22 cellular contexts compared by ENCODE assay signal in the genomic region with DNA sequence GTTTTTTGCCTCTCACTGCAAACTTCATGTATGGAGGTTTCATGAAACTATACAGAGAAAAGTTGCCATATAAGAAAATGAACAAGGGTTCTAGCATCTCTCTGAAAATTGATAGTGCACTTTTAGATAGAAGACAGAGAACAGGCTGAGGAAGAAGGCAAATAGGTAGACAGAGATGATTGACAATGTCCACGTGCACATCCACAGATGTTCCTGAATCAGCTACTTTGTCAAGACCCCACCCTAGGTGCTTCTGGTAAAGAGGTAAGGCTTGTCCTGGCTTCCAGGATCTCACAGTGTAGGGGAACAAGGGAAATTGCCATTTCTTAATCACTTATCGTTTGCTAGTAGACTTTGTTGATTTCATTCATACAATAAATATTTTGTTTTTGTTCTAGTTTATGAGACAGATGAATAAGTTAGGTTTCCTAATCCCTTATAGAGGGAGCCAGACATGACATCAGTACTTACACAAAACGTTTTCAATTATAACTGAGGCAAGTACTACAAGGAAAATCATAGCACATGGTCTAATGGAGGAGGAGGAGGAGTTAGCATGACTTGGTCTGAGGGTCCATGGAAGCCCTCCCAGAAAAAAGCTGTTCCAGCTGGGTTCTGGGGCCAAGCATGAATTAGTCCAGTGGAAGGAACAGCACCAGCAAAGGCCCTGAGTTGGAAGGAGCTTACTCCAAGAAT.
A peak's percentile ranks its signal among the peaks of the same experiment; 100 is the strongest.
DNase-seq lines count a peak whose midpoint lies in the region; ATAC-seq and TF ChIP-seq lines count a peak whose summit lies in the region.
"Had no signal": no experiment of that assay in that cellular context is flagged by ENCODE, and none has a peak within 500 bp of the region (broad histone marks: within the 10 kb centered on the region; RNA-seq: fewer than 3 reads in every experiment).

No MANE protein-coding gene starts in this region.

- no peak for TF ChIP-seq RAD21 in SK-N-SH (IDR thresholded peaks at IDR 0.05; ENCODE audit: low read length)

- H3K27me3 ChIP-seq in SK-N-SH (ENCODE audit: insufficient read depth) (no peaks in the 10 kb centered on the region), neuronal stem cell (ENCODE audit: control insufficient read depth in 3 of 3, insufficient read depth in 3 of 3, low read depth in 1 of 3, low read length in 3 of 3) (no peaks in the 10 kb centered on the region)
- H3K27me3 ChIP-seq: BE2C, hepatocyte, neutrophil, uterus had no signal

- H3K4me3 ChIP-seq in SK-N-SH (ENCODE audit: low read depth in 2 of 2, low read length in 1 of 2) = no peak overlapping the region
- H3K4me3 ChIP-seq in neuronal stem cell (ENCODE audit: low read length in 2 of 2) = no peak overlapping the region
- H3K4me3 ChIP-seq: coronary artery, hepatocyte, mucosa of descending colon, uterus had no signal

- H2BK15ac ChIP-seq in neuronal stem cell (ENCODE audit: low read length) = no peak overlapping the region

- H3K79me1 ChIP-seq in neuronal stem cell (ENCODE audit: low read depth, low read length) = no peaks in the 10 kb centered on the region

- peaks cover 13% of the 10 kb centered on the region for H3F3A ChIP-seq in SK-N-SH (replicated peaks; ENCODE audit: insufficient read depth)

- WGBS in SK-N-SH (ENCODE audit: low lambda C conversion rate) = 92% methylated on average over 3 of the region's 3 CpGs
- WGBS in neuronal stem cell (ENCODE audit: extremely low coverage in 2 of 2, insufficient read length in 2 of 2, insufficient replicate concordance in 1 of 2), 2 donors = no CpG with 5 or more reads among the region's 3 CpGs

- H3K4me3 Mint-ChIP-seq in HFFc6 = peak overlapping the region; percentile 82; the same call in 1 of the 2 replicates
- no peak overlapping the region for H3K4me3 Mint-ChIP-seq in activated T-helper 2 cell treated with anti-CD3 and anti-CD28 coated beads, Interferon-gamma antibody, Interleukin-2, Interleukin-4, amounts not matched to agents 10 μg/mL and 5 μg/mL and 100 μg/mL, durations not matched to agents 14 hours and 24 hours and 36 hours (ENCODE audit: low read depth)
- H3K4me3 Mint-ChIP-seq: activated naive CD8-positive, alpha-beta T cell treated with anti-CD3 and anti-CD28 coated beads for 36 hours; activated T-cell treated with anti-CD3 and anti-CD28 coated beads, Interleukin-2, amount 50 U/mL, for 4 hours had no signal

- H2AFZ ChIP-seq in SK-N-SH (ENCODE audit: low read depth) = no peak overlapping the region
- no peak overlapping the region for H2AFZ ChIP-seq in neuronal stem cell (ENCODE audit: low read length)
- H2AFZ ChIP-seq: hepatocyte had no signal

- H3K27ac Mint-ChIP-seq in HFFc6 = peak overlapping the region; percentile 83
- H3K27ac Mint-ChIP-seq in activated T-helper 2 cell treated with anti-CD3 and anti-CD28 coated beads, Interferon-gamma antibody, Interleukin-2, Interleukin-4, amounts not matched to agents 10 μg/mL and 5 μg/mL and 100 μg/mL, durations not matched to agents 14 hours and 24 hours and 36 hours = peak overlapping the region; percentile 83
- H3K27ac Mint-ChIP-seq: activated naive CD8-positive, alpha-beta T cell treated with anti-CD3 and anti-CD28 coated beads for 36 hours had no signal

- H3K18ac ChIP-seq in neuronal stem cell (ENCODE audit: low read length) = no peak overlapping the region

- no peaks in the 10 kb centered on the region; the same call in 1 of the 2 replicates for H3K27me3 Mint-ChIP-seq in HFFc6 (ENCODE audit: insufficient read depth)
- H3K27me3 Mint-ChIP-seq in activated T-helper 2 cell treated with anti-CD3 and anti-CD28 coated beads, Interferon-gamma antibody, Interleukin-2, Interleukin-4, amounts not matched to agents 10 μg/mL and 5 μg/mL and 100 μg/mL, durations not matched to agents 14 hours and 24 hours and 36 hours (ENCODE audit: low read depth) = no peaks in the 10 kb centered on the region

- no peak overlapping the region for H2BK12ac ChIP-seq in neuronal stem cell (ENCODE audit: low read length)

- H3K9me3 ChIP-seq in SK-N-SH (no peaks in the 10 kb centered on the region), neuronal stem cell (replicated peaks in 1 of 2; ENCODE audit: control insufficient read depth in 2 of 2, insufficient read depth in 1 of 2, low read depth in 1 of 2, low read length in 2 of 2) (no peaks in the 10 kb centered on the region)
- H3K9me3 ChIP-seq: BE2C, mucosa of descending colon, neutrophil, uterus had no signal

- CTCF ChIA-PET in SK-N-SH (lab: Yijun Ruan, JAX) = interaction anchor here (1.3 kb wide), 1 partner anchor 39 kb away, joined by 3 read pairs; no protein-coding TSS in a partner anchor

- no peaks in the 10 kb centered on the region for H3K9me3 Mint-ChIP-seq in HFFc6
- peaks cover 16% of the 10 kb centered on the region for H3K9me3 Mint-ChIP-seq in activated T-helper 2 cell treated with anti-CD3 and anti-CD28 coated beads, Interferon-gamma antibody, Interleukin-2, Interleukin-4, amounts not matched to agents 10 μg/mL and 5 μg/mL and 100 μg/mL, durations not matched to agents 14 hours and 24 hours and 36 hours
- H3K9me3 Mint-ChIP-seq: activated naive CD8-positive, alpha-beta T cell treated with anti-CD3 and anti-CD28 coated beads for 36 hours; activated T-cell treated with anti-CD3 and anti-CD28 coated beads, Interleukin-2, amount 50 U/mL, for 4 hours had no signal

- H2BK120ac ChIP-seq in neuronal stem cell (ENCODE audit: low read depth, low read length) = no peak overlapping the region

- H3K4me1 ChIP-seq in SK-N-SH (ENCODE audit: control insufficient read depth in 1 of 2, insufficient read depth in 2 of 2, low read depth in 1 of 2, low read length in 1 of 2) = peaks cover 4 to 18% of the 10 kb centered on the region in 2 experiments
- H3K4me1 ChIP-seq in neuronal stem cell (ENCODE audit: control insufficient read depth in 2 of 2, insufficient read depth in 1 of 2, low read depth in 1 of 2, low read length in 2 of 2) = no peaks in the 10 kb centered on the region
- H3K4me1 ChIP-seq: BE2C, uterus had no signal

- no peaks in the 10 kb centered on the region for H4K20me1 ChIP-seq in SK-N-SH (ENCODE audit: insufficient read depth)

- H3K79me2 ChIP-seq in SK-N-SH (ENCODE audit: insufficient read depth) = no peaks in the 10 kb centered on the region
- H3K79me2 ChIP-seq: hepatocyte had no signal

- DNase-seq in SK-N-SH = no peak
- DNase-seq in HFFc6 = no peak
- no peak for DNase-seq in activated T-helper 2 cell treated with anti-CD3 and anti-CD28 coated beads, Interferon-gamma antibody, Interleukin-2, Interleukin-4, amounts not matched to agents 10 μg/mL and 5 μg/mL and 100 μg/mL, durations not matched to agents 14 hours and 24 hours and 36 hours (ENCODE audit: low spot score)
- DNase-seq in iris pigment epithelial cell (ENCODE audit: low read depth) = peak; percentile 40
- DNase-seq in neuronal stem cell (ENCODE audit: low spot score) = no peak
- DNase-seq: activated T-cell treated with anti-CD3 and anti-CD28 coated beads, Interleukin-2, amount 50 U/mL, for 4 hours; BE2C; MM.1S; mucosa of descending colon; NCI-H1436 treated with DMSO at 0.1 percent for 48 hours; NCI-H2171; NCI-H69; uterus had no signal

- no peak overlapping the region for H2AK5ac ChIP-seq in neuronal stem cell (ENCODE audit: low read depth, low read length)

- intact Hi-C loops in activated T-helper 2 cell treated with anti-CD3 and anti-CD28 coated beads, Interferon-gamma antibody, Interleukin-2, Interleukin-4, amounts not matched to agents 10 μg/mL and 5 μg/mL and 100 μg/mL, durations not matched to agents 14 hours and 24 hours and 36 hours (cut with micrococcal nuclease) = loop anchor here (2.0 to 10.0 kb wide), 8 partner anchors 27 to 849 kb away; no protein-coding TSS in a partner anchor

- H3K23ac ChIP-seq in neuronal stem cell (ENCODE audit: low read depth, low read length, poor library complexity) = no peak overlapping the region

- H3K4me1 Mint-ChIP-seq in HFFc6 (ENCODE audit: low read depth) = peaks cover 76% of the 10 kb centered on the region
- H3K4me1 Mint-ChIP-seq in activated T-helper 2 cell treated with anti-CD3 and anti-CD28 coated beads, Interferon-gamma antibody, Interleukin-2, Interleukin-4, amounts not matched to agents 10 μg/mL and 5 μg/mL and 100 μg/mL, durations not matched to agents 14 hours and 24 hours and 36 hours (ENCODE audit: low read depth) = peaks cover 65% of the 10 kb centered on the region

- no peak overlapping the region for H3K4ac ChIP-seq in neuronal stem cell (ENCODE audit: low read length)

- H2BK5ac ChIP-seq in neuronal stem cell (ENCODE audit: low read length) = no peak overlapping the region

- TF ChIP-seq CTCF in SK-N-SH (IDR thresholded peaks at IDR 0.05) (no peak), HFFc6 (IDR thresholded peaks at IDR 0.05) (no peak)

- no peaks in the 10 kb centered on the region for H3K9me2 ChIP-seq in SK-N-SH

- no peak overlapping the region for H4K8ac ChIP-seq in neuronal stem cell (ENCODE audit: low read depth, low read length)

- H3K36me3 ChIP-seq in SK-N-SH (replicated peaks in 1 of 2; ENCODE audit: control insufficient read depth in 1 of 2, insufficient read depth in 2 of 2, low read length in 1 of 2) (no peaks in the 10 kb centered on the region), neuronal stem cell (replicated peaks in 1 of 2; ENCODE audit: control insufficient read depth in 2 of 2, insufficient read depth in 2 of 2, low read length in 2 of 2) (no peaks in the 10 kb centered on the region)
- H3K36me3 ChIP-seq: BE2C, neutrophil, uterus had no signal

- POLR2A ChIA-PET in SK-N-SH (lab: Yijun Ruan, JAX) = no interaction called here

- ATAC-seq in SK-N-SH treated with all-trans-retinoic acid at 6 μM for 48 hours = no peak
- ATAC-seq in GM21619 (IDR thresholded peaks at IDR 0.05; ENCODE audit: unreplicated experiment) = no peak
- no peak for ATAC-seq in GM18505 (IDR thresholded peaks at IDR 0.05; ENCODE audit: unreplicated experiment)
- ATAC-seq: mucosa of descending colon, Right ventricle myocardium inferior had no signal

- TF ChIP-seq POLR2A in GM18505 (IDR thresholded peaks at IDR 0.05; ENCODE audit: borderline replicate concordance, extremely low read depth, insufficient read depth, insufficient read length) = no peak

- no peak overlapping the region for H4K91ac ChIP-seq in neuronal stem cell (ENCODE audit: low read depth, low read length, poor library complexity)

- H3K36me3 Mint-ChIP-seq in HFFc6 (ENCODE audit: low read depth) = peaks cover 4% of the 10 kb centered on the region; the same call in 1 of the 2 replicates
- H3K36me3 Mint-ChIP-seq in activated T-helper 2 cell treated with anti-CD3 and anti-CD28 coated beads, Interferon-gamma antibody, Interleukin-2, Interleukin-4, amounts not matched to agents 10 μg/mL and 5 μg/mL and 100 μg/mL, durations not matched to agents 14 hours and 24 hours and 36 hours (ENCODE audit: low read depth) = peaks cover 12% of the 10 kb centered on the region
- H3K36me3 Mint-ChIP-seq: activated naive CD8-positive, alpha-beta T cell treated with anti-CD3 and anti-CD28 coated beads for 36 hours had no signal

- peak overlapping the region; percentile 65; the same call in 1 of the 2 replicates for H3K4me2 ChIP-seq in SK-N-SH
- no peak overlapping the region for H3K4me2 ChIP-seq in neuronal stem cell (ENCODE audit: insufficient read depth, low read length, poor library complexity, severe bottlenecking)
- H3K4me2 ChIP-seq: hepatocyte had no signal

- peak overlapping the region in 1 of 2 experiments; percentile 70; a peak in 1 of 4 replicates for H3K27ac ChIP-seq in SK-N-SH (ENCODE audit: low read depth in 2 of 2, low read length in 1 of 2)
- H3K27ac ChIP-seq in neuronal stem cell (replicated peaks; ENCODE audit: low read length) = no peak overlapping the region
- H3K27ac ChIP-seq: 22Rv1, hepatocyte, neutrophil had no signal

- H3K14ac ChIP-seq in neuronal stem cell (ENCODE audit: low read length) = no peak overlapping the region

- TF ChIP-seq EP300 in SK-N-SH (IDR thresholded peaks at IDR 0.05; ENCODE audit: borderline replicate concordance in 1 of 2, low read depth in 1 of 2, low read length in 1 of 2) = no peak

- H3K9ac ChIP-seq in SK-N-SH (no peak overlapping the region), neuronal stem cell (ENCODE audit: low read depth, low read length, poor library complexity) (no peak overlapping the region)
